Comparison of ENCODE assay signal across 1 cellular context in the genomic region with DNA sequence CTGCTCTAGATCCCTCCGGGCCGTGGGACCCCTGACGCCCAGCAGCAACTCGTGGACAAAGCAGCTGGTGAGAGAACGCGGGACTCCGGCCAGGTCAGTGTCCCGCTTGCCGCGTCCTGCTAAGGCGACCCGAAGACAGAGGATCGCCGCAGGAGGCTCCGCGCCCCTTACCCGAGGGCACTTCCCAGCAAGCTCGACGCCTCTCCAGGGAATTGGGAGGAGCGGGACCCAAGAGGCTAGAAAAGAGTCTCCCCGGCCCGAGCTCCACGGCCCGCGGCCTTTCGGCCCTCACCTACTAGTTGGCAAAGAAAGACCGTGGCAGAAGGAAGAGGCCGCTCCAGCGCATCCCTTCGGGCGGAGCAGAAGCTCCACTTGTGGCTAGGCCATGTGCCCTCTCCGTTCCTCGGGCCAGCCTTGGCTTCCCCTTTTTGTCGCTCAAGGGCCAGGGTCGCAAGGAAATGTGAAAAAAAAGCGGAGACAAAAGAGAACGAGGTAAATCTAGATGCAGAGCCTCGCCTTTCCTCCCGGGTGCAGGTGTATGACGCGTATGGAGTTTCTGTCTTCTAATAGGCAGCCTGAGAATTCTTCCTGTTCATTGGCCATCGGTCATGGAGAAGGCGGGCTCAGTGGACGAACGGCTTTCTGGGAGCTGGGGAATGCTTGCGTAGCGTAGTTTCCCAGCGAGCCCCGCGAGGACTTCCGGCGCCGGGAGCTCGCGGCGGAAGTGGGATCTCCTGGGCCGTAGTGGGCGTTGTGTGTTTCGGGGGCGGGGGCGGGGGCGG.
TF ChIP-seq lines count a peak whose summit lies in the region.

A gene with protein sequence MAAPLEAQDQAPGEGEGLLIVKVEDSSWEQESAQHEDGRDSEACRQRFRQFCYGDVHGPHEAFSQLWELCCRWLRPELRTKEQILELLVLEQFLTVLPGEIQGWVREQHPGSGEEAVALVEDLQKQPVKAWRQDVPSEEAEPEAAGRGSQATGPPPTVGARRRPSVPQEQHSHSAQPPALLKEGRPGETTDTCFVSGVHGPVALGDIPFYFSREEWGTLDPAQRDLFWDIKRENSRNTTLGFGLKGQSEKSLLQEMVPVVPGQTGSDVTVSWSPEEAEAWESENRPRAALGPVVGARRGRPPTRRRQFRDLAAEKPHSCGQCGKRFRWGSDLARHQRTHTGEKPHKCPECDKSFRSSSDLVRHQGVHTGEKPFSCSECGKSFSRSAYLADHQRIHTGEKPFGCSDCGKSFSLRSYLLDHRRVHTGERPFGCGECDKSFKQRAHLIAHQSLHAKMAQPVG (plus strand): TSS at position 692 of the 782 bp plus-strand sequence. CDS start 2,252 bp downstream, outside the sequence.

TF ChIP-seq in HEK293, 187 proteins besides CTCF, POLR2A, EP300 and RAD21 (continued from another document and continues in another):
- TF ChIP-seq, protein P1, sequence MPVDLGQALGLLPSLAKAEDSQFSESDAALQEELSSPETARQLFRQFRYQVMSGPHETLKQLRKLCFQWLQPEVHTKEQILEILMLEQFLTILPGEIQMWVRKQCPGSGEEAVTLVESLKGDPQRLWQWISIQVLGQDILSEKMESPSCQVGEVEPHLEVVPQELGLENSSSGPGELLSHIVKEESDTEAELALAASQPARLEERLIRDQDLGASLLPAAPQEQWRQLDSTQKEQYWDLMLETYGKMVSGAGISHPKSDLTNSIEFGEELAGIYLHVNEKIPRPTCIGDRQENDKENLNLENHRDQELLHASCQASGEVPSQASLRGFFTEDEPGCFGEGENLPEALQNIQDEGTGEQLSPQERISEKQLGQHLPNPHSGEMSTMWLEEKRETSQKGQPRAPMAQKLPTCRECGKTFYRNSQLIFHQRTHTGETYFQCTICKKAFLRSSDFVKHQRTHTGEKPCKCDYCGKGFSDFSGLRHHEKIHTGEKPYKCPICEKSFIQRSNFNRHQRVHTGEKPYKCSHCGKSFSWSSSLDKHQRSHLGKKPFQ (tag by site-specific recombination; IDR thresholded peaks at IDR 0.05), result no peak
- TF ChIP-seq, protein P2, sequence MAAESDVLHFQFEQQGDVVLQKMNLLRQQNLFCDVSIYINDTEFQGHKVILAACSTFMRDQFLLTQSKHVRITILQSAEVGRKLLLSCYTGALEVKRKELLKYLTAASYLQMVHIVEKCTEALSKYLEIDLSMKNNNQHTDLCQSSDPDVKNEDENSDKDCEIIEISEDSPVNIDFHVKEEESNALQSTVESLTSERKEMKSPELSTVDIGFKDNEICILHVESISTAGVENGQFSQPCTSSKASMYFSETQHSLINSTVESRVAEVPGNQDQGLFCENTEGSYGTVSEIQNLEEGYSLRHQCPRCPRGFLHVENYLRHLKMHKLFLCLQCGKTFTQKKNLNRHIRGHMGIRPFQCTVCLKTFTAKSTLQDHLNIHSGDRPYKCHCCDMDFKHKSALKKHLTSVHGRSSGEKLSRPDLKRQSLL (tag by site-specific recombination; IDR thresholded peaks at IDR 0.05), result no peak
- no peak for TF ChIP-seq ZNF514 (tag by site-specific recombination; IDR thresholded peaks at IDR 0.05)
- peak; percentile 36; the same call in 1 of the 2 replicates for TF ChIP-seq ZNF335 (tag by site-specific recombination; conservative IDR thresholded peaks at IDR 0.05)
- TF ChIP-seq, protein P3, sequence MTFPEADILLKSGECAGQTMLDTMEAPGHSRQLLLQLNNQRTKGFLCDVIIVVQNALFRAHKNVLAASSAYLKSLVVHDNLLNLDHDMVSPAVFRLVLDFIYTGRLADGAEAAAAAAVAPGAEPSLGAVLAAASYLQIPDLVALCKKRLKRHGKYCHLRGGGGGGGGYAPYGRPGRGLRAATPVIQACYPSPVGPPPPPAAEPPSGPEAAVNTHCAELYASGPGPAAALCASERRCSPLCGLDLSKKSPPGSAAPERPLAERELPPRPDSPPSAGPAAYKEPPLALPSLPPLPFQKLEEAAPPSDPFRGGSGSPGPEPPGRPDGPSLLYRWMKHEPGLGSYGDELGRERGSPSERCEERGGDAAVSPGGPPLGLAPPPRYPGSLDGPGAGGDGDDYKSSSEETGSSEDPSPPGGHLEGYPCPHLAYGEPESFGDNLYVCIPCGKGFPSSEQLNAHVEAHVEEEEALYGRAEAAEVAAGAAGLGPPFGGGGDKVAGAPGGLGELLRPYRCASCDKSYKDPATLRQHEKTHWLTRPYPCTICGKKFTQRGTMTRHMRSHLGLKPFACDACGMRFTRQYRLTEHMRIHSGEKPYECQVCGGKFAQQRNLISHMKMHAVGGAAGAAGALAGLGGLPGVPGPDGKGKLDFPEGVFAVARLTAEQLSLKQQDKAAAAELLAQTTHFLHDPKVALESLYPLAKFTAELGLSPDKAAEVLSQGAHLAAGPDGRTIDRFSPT (tag by site-specific recombination; IDR thresholded peaks at IDR 0.05), result peak; percentile 23; the same call in 1 of the 2 replicates
- TF ChIP-seq ZNF626 (tag by site-specific recombination; IDR thresholded peaks at IDR 0.05), result no peak
- TF ChIP-seq ZBTB20 (tag by site-specific recombination; IDR thresholded peaks at IDR 0.05), result peak; percentile 31; the same call in 1 of the 2 replicates
- TF ChIP-seq, protein P4, sequence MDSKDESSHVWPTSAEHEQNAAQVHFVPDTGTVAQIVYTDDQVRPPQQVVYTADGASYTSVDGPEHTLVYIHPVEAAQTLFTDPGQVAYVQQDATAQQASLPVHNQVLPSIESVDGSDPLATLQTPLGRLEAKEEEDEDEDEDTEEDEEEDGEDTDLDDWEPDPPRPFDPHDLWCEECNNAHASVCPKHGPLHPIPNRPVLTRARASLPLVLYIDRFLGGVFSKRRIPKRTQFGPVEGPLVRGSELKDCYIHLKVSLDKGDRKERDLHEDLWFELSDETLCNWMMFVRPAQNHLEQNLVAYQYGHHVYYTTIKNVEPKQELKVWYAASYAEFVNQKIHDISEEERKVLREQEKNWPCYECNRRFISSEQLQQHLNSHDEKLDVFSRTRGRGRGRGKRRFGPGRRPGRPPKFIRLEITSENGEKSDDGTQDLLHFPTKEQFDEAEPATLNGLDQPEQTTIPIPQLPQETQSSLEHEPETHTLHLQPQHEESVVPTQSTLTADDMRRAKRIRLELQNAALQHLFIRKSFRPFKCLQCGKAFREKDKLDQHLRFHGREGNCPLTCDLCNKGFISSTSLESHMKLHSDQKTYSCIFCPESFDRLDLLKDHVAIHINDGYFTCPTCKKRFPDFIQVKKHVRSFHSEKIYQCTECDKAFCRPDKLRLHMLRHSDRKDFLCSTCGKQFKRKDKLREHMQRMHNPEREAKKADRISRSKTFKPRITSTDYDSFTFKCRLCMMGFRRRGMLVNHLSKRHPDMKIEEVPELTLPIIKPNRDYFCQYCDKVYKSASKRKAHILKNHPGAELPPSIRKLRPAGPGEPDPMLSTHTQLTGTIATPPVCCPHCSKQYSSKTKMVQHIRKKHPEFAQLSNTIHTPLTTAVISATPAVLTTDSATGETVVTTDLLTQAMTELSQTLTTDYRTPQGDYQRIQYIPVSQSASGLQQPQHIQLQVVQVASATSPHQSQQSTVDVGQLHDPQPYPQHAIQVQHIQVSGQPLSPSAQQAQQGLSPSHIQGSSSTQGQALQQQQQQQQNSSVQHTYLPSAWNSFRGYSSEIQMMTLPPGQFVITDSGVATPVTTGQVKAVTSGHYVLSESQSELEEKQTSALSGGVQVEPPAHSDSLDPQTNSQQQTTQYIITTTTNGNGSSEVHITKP (tag by site-specific recombination; IDR thresholded peaks at IDR 0.05), result no peak
- no peak for TF ChIP-seq ZNF658 (tag by site-specific recombination; IDR thresholded peaks at IDR 0.05)
- TF ChIP-seq ZNF843 (tag by site-specific recombination; IDR thresholded peaks at IDR 0.05), result no peak
- TF ChIP-seq ZNF248 (tag by site-specific recombination; IDR thresholded peaks at IDR 0.05), result no peak
- no peak for TF ChIP-seq ZNF132 (tag by site-specific recombination; IDR thresholded peaks at IDR 0.05; ENCODE audit: borderline replicate concordance)
- no peak for TF ChIP-seq ZNF423 (tag by site-specific recombination; IDR thresholded peaks at IDR 0.05)
- TF ChIP-seq ZNF561 (tag by site-specific recombination; IDR thresholded peaks at IDR 0.05; ENCODE audit: borderline replicate concordance), result no peak; the same call in 1 of the 2 replicates
- TF ChIP-seq, protein P5, sequence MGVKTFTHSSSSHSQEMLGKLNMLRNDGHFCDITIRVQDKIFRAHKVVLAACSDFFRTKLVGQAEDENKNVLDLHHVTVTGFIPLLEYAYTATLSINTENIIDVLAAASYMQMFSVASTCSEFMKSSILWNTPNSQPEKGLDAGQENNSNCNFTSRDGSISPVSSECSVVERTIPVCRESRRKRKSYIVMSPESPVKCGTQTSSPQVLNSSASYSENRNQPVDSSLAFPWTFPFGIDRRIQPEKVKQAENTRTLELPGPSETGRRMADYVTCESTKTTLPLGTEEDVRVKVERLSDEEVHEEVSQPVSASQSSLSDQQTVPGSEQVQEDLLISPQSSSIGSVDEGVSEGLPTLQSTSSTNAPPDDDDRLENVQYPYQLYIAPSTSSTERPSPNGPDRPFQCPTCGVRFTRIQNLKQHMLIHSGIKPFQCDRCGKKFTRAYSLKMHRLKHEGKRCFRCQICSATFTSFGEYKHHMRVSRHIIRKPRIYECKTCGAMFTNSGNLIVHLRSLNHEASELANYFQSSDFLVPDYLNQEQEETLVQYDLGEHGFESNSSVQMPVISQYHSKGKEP (tag by site-specific recombination; IDR thresholded peaks at IDR 0.05), result no peak
- TF ChIP-seq, protein P6, sequence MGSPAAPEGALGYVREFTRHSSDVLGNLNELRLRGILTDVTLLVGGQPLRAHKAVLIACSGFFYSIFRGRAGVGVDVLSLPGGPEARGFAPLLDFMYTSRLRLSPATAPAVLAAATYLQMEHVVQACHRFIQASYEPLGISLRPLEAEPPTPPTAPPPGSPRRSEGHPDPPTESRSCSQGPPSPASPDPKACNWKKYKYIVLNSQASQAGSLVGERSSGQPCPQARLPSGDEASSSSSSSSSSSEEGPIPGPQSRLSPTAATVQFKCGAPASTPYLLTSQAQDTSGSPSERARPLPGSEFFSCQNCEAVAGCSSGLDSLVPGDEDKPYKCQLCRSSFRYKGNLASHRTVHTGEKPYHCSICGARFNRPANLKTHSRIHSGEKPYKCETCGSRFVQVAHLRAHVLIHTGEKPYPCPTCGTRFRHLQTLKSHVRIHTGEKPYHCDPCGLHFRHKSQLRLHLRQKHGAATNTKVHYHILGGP (tag by site-specific recombination; IDR thresholded peaks at IDR 0.05), result no peak
- TF ChIP-seq SP3 (tag by site-specific recombination; IDR thresholded peaks at IDR 0.05), result peak; percentile 67
- no peak for TF ChIP-seq ZNF544 (tag by site-specific recombination; IDR thresholded peaks at IDR 0.05)
- no peak for TF ChIP-seq TRIM28 (IDR thresholded peaks at IDR 0.05; ENCODE audit: borderline replicate concordance, low read length)
- peak; percentile 93 for TF ChIP-seq ZNF76 (tag by site-specific recombination; IDR thresholded peaks at IDR 0.05; ENCODE audit: borderline replicate concordance, low read depth)
- no peak for TF ChIP-seq GLIS2 (tag by site-specific recombination; IDR thresholded peaks at IDR 0.05)
- TF ChIP-seq ZFP37 (tag by site-specific recombination; IDR thresholded peaks at IDR 0.05), result no peak
- peak; percentile 16; the same call in 1 of the 2 replicates for TF ChIP-seq ZXDB (tag by site-specific recombination; IDR thresholded peaks at IDR 0.05)
- no peak for TF ChIP-seq ZNF792 (tag by site-specific recombination; IDR thresholded peaks at IDR 0.05)
- TF ChIP-seq GLIS1 (tag by site-specific recombination; IDR thresholded peaks at IDR 0.05), result no peak
- no peak for TF ChIP-seq ZBTB8A (tag by site-specific recombination; IDR thresholded peaks at IDR 0.05)
- TF ChIP-seq, protein P7, sequence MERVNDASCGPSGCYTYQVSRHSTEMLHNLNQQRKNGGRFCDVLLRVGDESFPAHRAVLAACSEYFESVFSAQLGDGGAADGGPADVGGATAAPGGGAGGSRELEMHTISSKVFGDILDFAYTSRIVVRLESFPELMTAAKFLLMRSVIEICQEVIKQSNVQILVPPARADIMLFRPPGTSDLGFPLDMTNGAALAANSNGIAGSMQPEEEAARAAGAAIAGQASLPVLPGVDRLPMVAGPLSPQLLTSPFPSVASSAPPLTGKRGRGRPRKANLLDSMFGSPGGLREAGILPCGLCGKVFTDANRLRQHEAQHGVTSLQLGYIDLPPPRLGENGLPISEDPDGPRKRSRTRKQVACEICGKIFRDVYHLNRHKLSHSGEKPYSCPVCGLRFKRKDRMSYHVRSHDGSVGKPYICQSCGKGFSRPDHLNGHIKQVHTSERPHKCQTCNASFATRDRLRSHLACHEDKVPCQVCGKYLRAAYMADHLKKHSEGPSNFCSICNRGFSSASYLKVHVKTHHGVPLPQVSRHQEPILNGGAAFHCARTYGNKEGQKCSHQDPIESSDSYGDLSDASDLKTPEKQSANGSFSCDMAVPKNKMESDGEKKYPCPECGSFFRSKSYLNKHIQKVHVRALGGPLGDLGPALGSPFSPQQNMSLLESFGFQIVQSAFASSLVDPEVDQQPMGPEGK (tag by site-specific recombination; IDR thresholded peaks at IDR 0.05), result no peak
- TF ChIP-seq ZNF776 (tag by site-specific recombination; IDR thresholded peaks at IDR 0.05; ENCODE audit: borderline replicate concordance), result no peak
- TF ChIP-seq, protein P8, sequence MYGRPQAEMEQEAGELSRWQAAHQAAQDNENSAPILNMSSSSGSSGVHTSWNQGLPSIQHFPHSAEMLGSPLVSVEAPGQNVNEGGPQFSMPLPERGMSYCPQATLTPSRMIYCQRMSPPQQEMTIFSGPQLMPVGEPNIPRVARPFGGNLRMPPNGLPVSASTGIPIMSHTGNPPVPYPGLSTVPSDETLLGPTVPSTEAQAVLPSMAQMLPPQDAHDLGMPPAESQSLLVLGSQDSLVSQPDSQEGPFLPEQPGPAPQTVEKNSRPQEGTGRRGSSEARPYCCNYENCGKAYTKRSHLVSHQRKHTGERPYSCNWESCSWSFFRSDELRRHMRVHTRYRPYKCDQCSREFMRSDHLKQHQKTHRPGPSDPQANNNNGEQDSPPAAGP (tag by site-specific recombination; IDR thresholded peaks at IDR 0.05), result 0 out of 2 replicates have a peak, but pooled peaks have one; percentile 13
- TF ChIP-seq, protein P9, sequence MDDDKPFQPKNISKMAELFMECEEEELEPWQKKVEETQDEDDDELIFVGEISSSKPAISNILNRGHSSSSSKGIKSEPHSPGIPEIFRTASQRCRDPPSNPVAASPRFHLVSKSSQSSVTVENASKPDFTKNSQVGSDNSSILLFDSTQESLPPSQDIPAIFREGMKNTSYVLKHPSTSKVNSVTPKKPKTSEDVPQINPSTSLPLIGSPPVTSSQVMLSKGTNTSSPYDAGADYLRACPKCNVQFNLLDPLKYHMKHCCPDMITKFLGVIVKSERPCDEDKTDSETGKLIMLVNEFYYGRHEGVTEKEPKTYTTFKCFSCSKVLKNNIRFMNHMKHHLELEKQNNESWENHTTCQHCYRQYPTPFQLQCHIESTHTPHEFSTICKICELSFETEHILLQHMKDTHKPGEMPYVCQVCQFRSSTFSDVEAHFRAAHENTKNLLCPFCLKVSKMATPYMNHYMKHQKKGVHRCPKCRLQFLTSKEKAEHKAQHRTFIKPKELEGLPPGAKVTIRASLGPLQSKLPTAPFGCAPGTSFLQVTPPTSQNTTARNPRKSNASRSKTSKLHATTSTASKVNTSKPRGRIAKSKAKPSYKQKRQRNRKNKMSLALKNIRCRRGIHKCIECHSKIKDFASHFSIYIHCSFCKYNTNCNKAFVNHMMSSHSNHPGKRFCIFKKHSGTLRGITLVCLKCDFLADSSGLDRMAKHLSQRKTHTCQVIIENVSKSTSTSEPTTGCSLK (tag by site-specific recombination; IDR thresholded peaks at IDR 0.05), result no peak
- TF ChIP-seq, protein P10, sequence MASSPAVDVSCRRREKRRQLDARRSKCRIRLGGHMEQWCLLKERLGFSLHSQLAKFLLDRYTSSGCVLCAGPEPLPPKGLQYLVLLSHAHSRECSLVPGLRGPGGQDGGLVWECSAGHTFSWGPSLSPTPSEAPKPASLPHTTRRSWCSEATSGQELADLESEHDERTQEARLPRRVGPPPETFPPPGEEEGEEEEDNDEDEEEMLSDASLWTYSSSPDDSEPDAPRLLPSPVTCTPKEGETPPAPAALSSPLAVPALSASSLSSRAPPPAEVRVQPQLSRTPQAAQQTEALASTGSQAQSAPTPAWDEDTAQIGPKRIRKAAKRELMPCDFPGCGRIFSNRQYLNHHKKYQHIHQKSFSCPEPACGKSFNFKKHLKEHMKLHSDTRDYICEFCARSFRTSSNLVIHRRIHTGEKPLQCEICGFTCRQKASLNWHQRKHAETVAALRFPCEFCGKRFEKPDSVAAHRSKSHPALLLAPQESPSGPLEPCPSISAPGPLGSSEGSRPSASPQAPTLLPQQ (tag by site-specific recombination; IDR thresholded peaks at IDR 0.05), result 0 out of 2 replicates have a peak, but pooled peaks have one; percentile 6
